ENCODE assay signal across 29 cellular contexts in the genomic region with DNA sequence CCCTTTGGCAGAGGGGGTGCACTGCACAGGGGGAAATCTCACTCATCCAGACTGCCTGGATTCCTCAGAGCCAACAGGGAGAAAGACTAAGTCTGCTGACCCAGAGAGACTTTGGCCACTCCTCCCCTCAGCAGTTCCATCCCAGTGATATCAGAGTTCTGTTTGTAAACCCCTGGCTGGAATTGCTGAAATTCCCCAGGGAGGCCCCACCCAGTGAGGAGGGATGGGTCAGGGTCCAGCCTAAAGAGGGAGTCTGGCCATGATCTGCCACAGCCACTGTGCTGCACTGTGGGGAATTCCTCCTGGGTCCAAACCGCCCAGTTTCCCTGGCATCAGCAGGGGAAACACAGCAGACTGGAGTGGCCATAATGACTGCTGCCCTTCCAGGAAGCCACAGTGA.
"Had no signal": no experiment of that assay in that cellular context is flagged by ENCODE, and none has a peak within 500 bp of the region (broad histone marks: within the 10 kb centered on the region; RNA-seq: fewer than 3 reads in every experiment).

No MANE protein-coding gene starts in this region.

- H3K27ac Mint-ChIP-seq: dendritic cell treated with granulocyte-macrophage colony-stimulating factor and Interleukin-4, amounts not matched to agents 40 ng/mL and 50 ng/mL, for 4 days; nephron progenitor cell; stimulated activated naive B cell treated with anti-CD40 and anti-IgM and Interleukin-4, amounts not matched to agents 10 μg/mL and 1 μg/mL and 100 μg/mL, for 72 hours; stimulated activated naive CD8-positive, alpha-beta T cell treated with anti-CD3 and anti-CD28 coated beads, Interleukin-15, Interleukin-2, amounts not matched to agents 100 ng/mL and 50 ng/mL, for 24 hours had no signal

- H3K27me3 ChIP-seq: colonic mucosa, esophagus muscularis mucosa, foreskin keratinocyte, heart left ventricle, left lung, sigmoid colon, spleen, tibial nerve, upper lobe of left lung had no signal

- H3K27ac ChIP-seq: colonic mucosa, esophagus muscularis mucosa, foreskin keratinocyte, gastroesophageal sphincter, heart left ventricle, left lung, prostate gland, sigmoid colon, skin epidermis, spleen, thoracic aorta, tibial nerve, upper lobe of left lung had no signal

- H3K4me3 ChIP-seq: colonic mucosa, esophagus muscularis mucosa, gastroesophageal sphincter, heart left ventricle, left lung, prostate gland, sigmoid colon, skin epidermis, spleen, thoracic aorta, tibial nerve, upper lobe of left lung had no signal

- DNase-seq: colonic mucosa; effector CD8-positive, alpha-beta T cell; foreskin keratinocyte; heart left ventricle; hippocampal formation; kidney; left lung; mesenchymal stem cell; midbrain; naive thymus-derived CD4-positive, alpha-beta T cell; nephron progenitor cell; nucleus accumbens; right cardiac atrium; sigmoid colon; spleen; stimulated activated CD4-positive, alpha-beta T cell treated with anti-CD3 and anti-CD28 coated beads, Interleukin-4, amount 100 ng/mL, for 4 hours; stimulated activated naive B cell treated with anti-CD40 and anti-IgM and Interleukin-4, amounts not matched to agents 10 μg/mL and 1 μg/mL and 100 μg/mL, for 72 hours; upper lobe of left lung had no signal

- H3K36me3 ChIP-seq: colonic mucosa, esophagus muscularis mucosa, gastroesophageal sphincter, heart left ventricle, left lung, prostate gland, sigmoid colon, spleen, thoracic aorta, tibial nerve, upper lobe of left lung had no signal

- H3K27me3 Mint-ChIP-seq: dendritic cell treated with granulocyte-macrophage colony-stimulating factor and Interleukin-4, amounts not matched to agents 40 ng/mL and 50 ng/mL, for 4 days; stimulated activated naive CD8-positive, alpha-beta T cell treated with anti-CD3 and anti-CD28 coated beads, Interleukin-15, Interleukin-2, amounts not matched to agents 100 ng/mL and 50 ng/mL, for 24 hours had no signal

- ATAC-seq: foreskin keratinocyte; gastroesophageal sphincter; heart left ventricle; left lung; naive thymus-derived CD4-positive, alpha-beta T cell; right cardiac atrium; stimulated activated naive B cell treated with anti-CD40 and anti-IgM and Interleukin-4, amounts not matched to agents 10 μg/mL and 1 μg/mL and 100 μg/mL, for 72 hours had no signal

- H3K9me3 ChIP-seq: colonic mucosa, prostate gland had no signal

- FAIRE-seq: endothelial cell of umbilical vein, kidney, urothelium cell line had no signal

- H3K4me1 Mint-ChIP-seq: nephron progenitor cell had no signal

- H3K4me3 Mint-ChIP-seq: central memory CD8-positive, alpha-beta T cell; dendritic cell treated with granulocyte-macrophage colony-stimulating factor and Interleukin-4, amounts not matched to agents 40 ng/mL and 50 ng/mL, for 4 days; naive thymus-derived CD4-positive, alpha-beta T cell; nephron progenitor cell; stimulated activated naive B cell treated with anti-CD40 and anti-IgM and Interleukin-4, amounts not matched to agents 10 μg/mL and 1 μg/mL and 100 μg/mL, for 72 hours; stimulated activated naive CD8-positive, alpha-beta T cell treated with anti-CD3 and anti-CD28 coated beads, Interleukin-15, Interleukin-2, amounts not matched to agents 100 ng/mL and 50 ng/mL, for 24 hours had no signal

- H3K4me1 ChIP-seq: colonic mucosa, foreskin keratinocyte, gastroesophageal sphincter, heart left ventricle, prostate gland, sigmoid colon, upper lobe of left lung had no signal
